Comparison of ENCODE assay signal across 11 cellular contexts in genomic region chrX:68823413-68824151, GRCh38.
"Had no signal": no experiment of that assay in that cellular context is flagged by ENCODE, and none has a peak within 500 bp of the region (broad histone marks: within the 10 kb centered on the region; RNA-seq: fewer than 3 reads in every experiment).

No MANE protein-coding gene starts in this region.

- H3K9me3 ChIP-seq: colonic mucosa, heart left ventricle, left ventricle myocardium inferior, tibial nerve had no signal

- H3K4me3 ChIP-seq: cardiac muscle cell, colonic mucosa, heart left ventricle, left ventricle myocardium inferior, smooth muscle cell, tibial nerve had no signal

- H3K27me3 ChIP-seq: cardiac muscle cell had no signal

- H3K27ac ChIP-seq: cardiac muscle cell, colonic mucosa, heart left ventricle, left ventricle myocardium inferior, parathyroid adenoma, tibial nerve had no signal

- H3K36me3 ChIP-seq: cardiac muscle cell, colonic mucosa, heart left ventricle, left ventricle myocardium inferior, tibial nerve had no signal

- DNase-seq: activated CD4-positive, alpha-beta T cell treated with anti-CD3 and anti-CD28 coated beads, Interleukin-2, amount 50 U/mL, for 4 hours; activated CD4-positive, CD25-positive, alpha-beta regulatory T cell treated with anti-CD3 and anti-CD28 coated beads, Interleukin-2, amount 50 U/mL, for 72 hours; activated CD8-positive, alpha-beta memory T cell treated with anti-CD3 and anti-CD28 coated beads, Interleukin-2, amount 50 U/mL, for 4 hours; activated naive CD4-positive, alpha-beta T cell treated with anti-CD3 and anti-CD28 coated beads for 36 hours; colonic mucosa; heart left ventricle; left ventricle myocardium inferior had no signal

- H3K4me1 ChIP-seq: colonic mucosa, left ventricle myocardium inferior, parathyroid adenoma had no signal
